Comparison of ENCODE assay signal across 29 cellular contexts in genomic region chr5:80071510-80072021, GRCh38.
"Had no signal": no experiment of that assay in that cellular context is flagged by ENCODE, and none has a peak within 500 bp of the region (broad histone marks: within the 10 kb centered on the region; RNA-seq: fewer than 3 reads in every experiment).

No MANE protein-coding gene starts in this region.

- H3K27me3 Mint-ChIP-seq: activated CD4-positive, alpha-beta memory T cell treated with anti-CD3 and anti-CD28 coated beads, Interleukin-2, amount 10 ng/mL, durations not matched to agents 7 days and 5 days; activated CD4-positive, alpha-beta T cell treated with anti-CD3 and anti-CD28 coated beads, Interleukin-2, amount 10 ng/mL, durations not matched to agents 7 days and 5 days; activated naive CD8-positive, alpha-beta T cell treated with anti-CD3 and anti-CD28 coated beads for 36 hours; dendritic cell treated with granulocyte-macrophage colony-stimulating factor and Interleukin-4, amounts not matched to agents 40 ng/mL and 50 ng/mL, for 4 days; stimulated activated memory B cell treated with anti-CD40 and anti-IgM and Interleukin-4, amounts not matched to agents 10 μg/mL and 1 μg/mL and 100 μg/mL, for 72 hours had no signal

- H3K36me3 Mint-ChIP-seq: activated naive CD8-positive, alpha-beta T cell treated with anti-CD3 and anti-CD28 coated beads for 36 hours; stimulated activated memory B cell treated with anti-CD40 and anti-IgM and Interleukin-4, amounts not matched to agents 10 μg/mL and 1 μg/mL and 100 μg/mL, for 72 hours had no signal

- ATAC-seq: activated CD4-positive, CD25-positive, alpha-beta regulatory T cell treated with anti-CD3 and anti-CD28 coated beads, Interleukin-2, amount 50 U/mL, for 24 hours; activated T-cell treated with anti-CD3 and anti-CD28 coated beads, Interleukin-2, amount 50 U/mL, for 72 hours; left cardiac atrium; left ventricle myocardium superior; stimulated activated memory B cell treated with anti-CD40 and anti-IgM and Interleukin-4, amounts not matched to agents 10 μg/mL and 1 μg/mL and 100 μg/mL, for 72 hours had no signal

- H3K9me3 ChIP-seq: adrenal gland, neutrophil, sigmoid colon, SK-N-SH, stomach, suprapubic skin, tibial nerve had no signal

- H3K27ac ChIP-seq: adrenal gland, epithelial cell of prostate, neutrophil, sigmoid colon, stomach, suprapubic skin, WERI-Rb-1 had no signal

- DNase-seq: activated CD4-positive, alpha-beta memory T cell treated with anti-CD3 and anti-CD28 coated beads, Interleukin-2, amount 10 ng/mL, durations not matched to agents 7 days and 5 days; activated CD4-positive, alpha-beta T cell treated with anti-CD3 and anti-CD28 coated beads, Interleukin-2, amount 10 ng/mL, durations not matched to agents 7 days and 5 days; activated effector memory CD4-positive, alpha-beta T cell treated with Interleukin-2 at 50 U/mL for 16 hours; activated naive CD4-positive, alpha-beta T cell treated with anti-CD3 and anti-CD28 coated beads for 36 hours; activated naive CD8-positive, alpha-beta T cell treated with anti-CD3 and anti-CD28 coated beads for 36 hours; activated T-cell treated with anti-CD3 and anti-CD28 coated beads for 4 hours; activated T-cell treated with anti-CD3 and anti-CD28 coated beads, Interleukin-2, amount 50 U/mL, for 72 hours; adrenal gland; central memory CD4-positive, alpha-beta T cell; effector CD8-positive, alpha-beta T cell; left cardiac atrium; left ventricle myocardium superior; sigmoid colon; SK-N-SH; small intestine; stimulated activated CD4-positive, alpha-beta T cell treated with anti-CD3 and anti-CD28 coated beads, Interleukin-4, amount 100 ng/mL, for 24 hours; stomach; SW 1271; T-helper 9 cell; WERI-Rb-1 had no signal

- H3K27me3 ChIP-seq: adrenal gland, neutrophil, sigmoid colon, stomach, suprapubic skin, tibial nerve had no signal

- H3K4me3 ChIP-seq: adrenal gland, sigmoid colon, stomach, suprapubic skin, tibial nerve had no signal

- H3K9me3 Mint-ChIP-seq: activated CD4-positive, alpha-beta memory T cell treated with anti-CD3 and anti-CD28 coated beads, Interleukin-2, amount 10 ng/mL, durations not matched to agents 7 days and 5 days; activated CD4-positive, alpha-beta T cell treated with anti-CD3 and anti-CD28 coated beads, Interleukin-2, amount 10 ng/mL, durations not matched to agents 7 days and 5 days; activated naive CD4-positive, alpha-beta T cell treated with anti-CD3 and anti-CD28 coated beads for 36 hours; activated naive CD8-positive, alpha-beta T cell treated with anti-CD3 and anti-CD28 coated beads for 36 hours; activated T-cell treated with anti-CD3 and anti-CD28 coated beads, Interleukin-2, amount 50 U/mL, for 72 hours; dendritic cell treated with granulocyte-macrophage colony-stimulating factor and Interleukin-4, amounts not matched to agents 40 ng/mL and 50 ng/mL, for 4 days; nephron; stimulated activated memory B cell treated with anti-CD40 and anti-IgM and Interleukin-4, amounts not matched to agents 10 μg/mL and 1 μg/mL and 100 μg/mL, for 72 hours; T-helper 1 cell treated with Interleukin-12 subunit alpha and Interleukin-12 subunit beta and Interleukin-4 antibody, amounts not matched to agents 30 μg/mL and 1 μg/mL, for 36 hours had no signal

- H3K36me3 ChIP-seq: adrenal gland, sigmoid colon, stomach, suprapubic skin, WERI-Rb-1 had no signal

- H3K4me3 Mint-ChIP-seq: activated CD4-positive, alpha-beta memory T cell treated with anti-CD3 and anti-CD28 coated beads, Interleukin-2, amount 10 ng/mL, durations not matched to agents 7 days and 5 days; activated CD4-positive, alpha-beta T cell treated with anti-CD3 and anti-CD28 coated beads, Interleukin-2, amount 10 ng/mL, durations not matched to agents 7 days and 5 days; activated naive CD4-positive, alpha-beta T cell treated with anti-CD3 and anti-CD28 coated beads for 36 hours; activated naive CD8-positive, alpha-beta T cell treated with anti-CD3 and anti-CD28 coated beads for 36 hours; activated T-cell treated with anti-CD3 and anti-CD28 coated beads, Interleukin-2, amount 50 U/mL, for 72 hours; dendritic cell treated with granulocyte-macrophage colony-stimulating factor and Interleukin-4, amounts not matched to agents 40 ng/mL and 50 ng/mL, for 4 days; nephron; stimulated activated memory B cell treated with anti-CD40 and anti-IgM and Interleukin-4, amounts not matched to agents 10 μg/mL and 1 μg/mL and 100 μg/mL, for 72 hours; T-helper 1 cell treated with Interleukin-12 subunit alpha and Interleukin-12 subunit beta and Interleukin-4 antibody, amounts not matched to agents 30 μg/mL and 1 μg/mL, for 36 hours had no signal

- H3K4me1 ChIP-seq: adrenal gland, sigmoid colon, suprapubic skin had no signal

- H3K27ac Mint-ChIP-seq: activated CD4-positive, alpha-beta memory T cell treated with anti-CD3 and anti-CD28 coated beads, Interleukin-2, amount 10 ng/mL, durations not matched to agents 7 days and 5 days; activated CD4-positive, alpha-beta T cell treated with anti-CD3 and anti-CD28 coated beads, Interleukin-2, amount 10 ng/mL, durations not matched to agents 7 days and 5 days; activated naive CD4-positive, alpha-beta T cell treated with anti-CD3 and anti-CD28 coated beads for 36 hours; activated naive CD8-positive, alpha-beta T cell treated with anti-CD3 and anti-CD28 coated beads for 36 hours; activated T-cell treated with anti-CD3 and anti-CD28 coated beads, Interleukin-2, amount 50 U/mL, for 72 hours; dendritic cell treated with granulocyte-macrophage colony-stimulating factor and Interleukin-4, amounts not matched to agents 40 ng/mL and 50 ng/mL, for 4 days; nephron; stimulated activated memory B cell treated with anti-CD40 and anti-IgM and Interleukin-4, amounts not matched to agents 10 μg/mL and 1 μg/mL and 100 μg/mL, for 72 hours; T-helper 1 cell treated with Interleukin-12 subunit alpha and Interleukin-12 subunit beta and Interleukin-4 antibody, amounts not matched to agents 30 μg/mL and 1 μg/mL, for 36 hours had no signal
